Comparison of ENCODE assay signal across 1 cellular context in the genomic region with DNA sequence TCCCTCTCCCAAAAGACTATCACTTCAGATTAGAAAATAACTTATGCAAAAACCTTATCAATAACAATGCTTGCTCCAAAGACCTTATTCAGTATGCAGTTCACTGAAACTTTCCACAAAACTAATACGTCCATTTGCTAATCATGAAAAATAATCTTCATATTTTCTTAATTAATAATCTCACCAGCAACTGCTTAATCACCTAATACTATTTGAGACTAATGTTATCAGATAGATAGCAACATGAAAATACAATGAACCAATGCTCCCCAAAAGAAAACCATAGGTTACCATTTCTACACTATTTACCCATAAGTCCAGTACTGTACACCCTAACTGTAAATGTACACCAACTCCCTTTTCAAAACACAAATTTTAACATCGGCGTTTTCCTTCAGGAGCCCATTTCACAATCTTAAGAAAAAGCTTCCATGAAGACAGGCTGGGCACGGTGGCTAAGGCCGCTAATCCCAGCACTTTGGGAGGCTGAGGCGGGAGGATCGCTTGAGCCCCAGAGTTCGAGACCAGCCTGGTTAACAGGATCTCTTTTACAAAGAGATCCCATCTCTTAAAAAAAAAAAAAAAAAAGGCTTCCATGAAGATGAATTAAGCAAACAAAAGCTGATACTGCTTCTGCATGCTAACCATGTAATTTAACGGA.
TF ChIP-seq lines count a peak whose summit lies in the region.

No MANE protein-coding gene starts in this region.

TF ChIP-seq in HepG2, 621 proteins besides CTCF, POLR2A, EP300 and RAD21:
- TF ChIP-seq ZNF839 (CRISPR knock-in tag; IDR thresholded peaks at IDR 0.05; ENCODE audit: borderline replicate concordance) (no peak), RARA (CRISPR knock-in tag; IDR thresholded peaks at IDR 0.05) (no peak), ZMYM3 (CRISPR knock-in tag; IDR thresholded peaks at IDR 0.05) (0 out of 2 replicates have a peak, but pooled peaks have one; percentile 11)
- TF ChIP-seq, protein P1, sequence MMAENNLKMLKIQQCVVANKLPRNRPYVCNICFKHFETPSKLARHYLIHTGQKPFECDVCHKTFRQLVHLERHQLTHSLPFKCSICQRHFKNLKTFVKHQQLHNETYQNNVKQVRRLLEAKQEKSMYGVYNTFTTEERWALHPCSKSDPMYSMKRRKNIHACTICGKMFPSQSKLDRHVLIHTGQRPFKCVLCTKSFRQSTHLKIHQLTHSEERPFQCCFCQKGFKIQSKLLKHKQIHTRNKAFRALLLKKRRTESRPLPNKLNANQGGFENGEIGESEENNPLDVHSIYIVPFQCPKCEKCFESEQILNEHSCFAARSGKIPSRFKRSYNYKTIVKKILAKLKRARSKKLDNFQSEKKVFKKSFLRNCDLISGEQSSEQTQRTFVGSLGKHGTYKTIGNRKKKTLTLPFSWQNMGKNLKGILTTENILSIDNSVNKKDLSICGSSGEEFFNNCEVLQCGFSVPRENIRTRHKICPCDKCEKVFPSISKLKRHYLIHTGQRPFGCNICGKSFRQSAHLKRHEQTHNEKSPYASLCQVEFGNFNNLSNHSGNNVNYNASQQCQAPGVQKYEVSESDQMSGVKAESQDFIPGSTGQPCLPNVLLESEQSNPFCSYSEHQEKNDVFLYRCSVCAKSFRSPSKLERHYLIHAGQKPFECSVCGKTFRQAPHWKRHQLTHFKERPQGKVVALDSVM (CRISPR knock-in tag; IDR thresholded peaks at IDR 0.05): peak; percentile 90
TF ChIP-seq in HepG2: peak in this region for 2.
